1 cellular context compared by ENCODE assay signal in genomic region chr20:34515484-34516037, GRCh38.
TF ChIP-seq lines count a peak whose summit lies in the region.

No MANE protein-coding gene starts in this region.

TF ChIP-seq in HepG2, 621 proteins besides CTCF, POLR2A, EP300 and RAD21 (continued from another document and continues in another):
- 0 out of 2 replicates have a peak, but pooled peaks have one; percentile 35 for TF ChIP-seq ZNF556 (CRISPR knock-in tag; IDR thresholded peaks at IDR 0.05; ENCODE audit: borderline replicate concordance)
- TF ChIP-seq ZNF263 (CRISPR knock-in tag; IDR thresholded peaks at IDR 0.05), result no peak
- no peak for TF ChIP-seq PHF8 (CRISPR knock-in tag; IDR thresholded peaks at IDR 0.05)
- peak; percentile 90 for TF ChIP-seq ZNF343 (CRISPR knock-in tag; IDR thresholded peaks at IDR 0.05)
- no peak for TF ChIP-seq ATRX (CRISPR knock-in tag; IDR thresholded peaks at IDR 0.05; ENCODE audit: borderline replicate concordance)
- no peak for TF ChIP-seq MYPOP (CRISPR knock-in tag; IDR thresholded peaks at IDR 0.05)
- TF ChIP-seq ZNF660 (CRISPR knock-in tag; IDR thresholded peaks at IDR 0.05; ENCODE audit: borderline replicate concordance, low read depth), result no peak
- TF ChIP-seq KDM5A (IDR thresholded peaks at IDR 0.05; ENCODE audit: borderline replicate concordance, low read length), result no peak
- no peak for TF ChIP-seq NFIC (IDR thresholded peaks at IDR 0.05; ENCODE audit: low read length)
- no peak for TF ChIP-seq ZNF546 (CRISPR knock-in tag; conservative IDR thresholded peaks at IDR 0.05)
- TF ChIP-seq, protein P1, sequence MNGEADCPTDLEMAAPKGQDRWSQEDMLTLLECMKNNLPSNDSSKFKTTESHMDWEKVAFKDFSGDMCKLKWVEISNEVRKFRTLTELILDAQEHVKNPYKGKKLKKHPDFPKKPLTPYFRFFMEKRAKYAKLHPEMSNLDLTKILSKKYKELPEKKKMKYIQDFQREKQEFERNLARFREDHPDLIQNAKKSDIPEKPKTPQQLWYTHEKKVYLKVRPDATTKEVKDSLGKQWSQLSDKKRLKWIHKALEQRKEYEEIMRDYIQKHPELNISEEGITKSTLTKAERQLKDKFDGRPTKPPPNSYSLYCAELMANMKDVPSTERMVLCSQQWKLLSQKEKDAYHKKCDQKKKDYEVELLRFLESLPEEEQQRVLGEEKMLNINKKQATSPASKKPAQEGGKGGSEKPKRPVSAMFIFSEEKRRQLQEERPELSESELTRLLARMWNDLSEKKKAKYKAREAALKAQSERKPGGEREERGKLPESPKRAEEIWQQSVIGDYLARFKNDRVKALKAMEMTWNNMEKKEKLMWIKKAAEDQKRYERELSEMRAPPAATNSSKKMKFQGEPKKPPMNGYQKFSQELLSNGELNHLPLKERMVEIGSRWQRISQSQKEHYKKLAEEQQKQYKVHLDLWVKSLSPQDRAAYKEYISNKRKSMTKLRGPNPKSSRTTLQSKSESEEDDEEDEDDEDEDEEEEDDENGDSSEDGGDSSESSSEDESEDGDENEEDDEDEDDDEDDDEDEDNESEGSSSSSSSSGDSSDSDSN (CRISPR knock-in tag; IDR thresholded peaks at IDR 0.05), result no peak
- TF ChIP-seq ZNF761 (CRISPR knock-in tag; conservative IDR thresholded peaks at IDR 0.05), result 0 out of 2 replicates have a peak, but pooled peaks have one; percentile 20
- no peak for TF ChIP-seq TSC22D2 (CRISPR knock-in tag; IDR thresholded peaks at IDR 0.05; ENCODE audit: borderline replicate concordance)
- 0 out of 2 replicates have a peak, but pooled peaks have one; percentile 52 for TF ChIP-seq ZNF782 (CRISPR knock-in tag; IDR thresholded peaks at IDR 0.05; ENCODE audit: borderline replicate concordance)
- TF ChIP-seq ZNF609 (CRISPR knock-in tag; IDR thresholded peaks at IDR 0.05; ENCODE audit: borderline replicate concordance), result peak; percentile 7
- no peak for TF ChIP-seq ZNF335 (CRISPR knock-in tag; IDR thresholded peaks at IDR 0.05)
- peak; percentile 57; the same call in 1 of the 2 replicates for TF ChIP-seq ZNF441 (CRISPR knock-in tag; IDR thresholded peaks at IDR 0.05; ENCODE audit: borderline replicate concordance)
- TF ChIP-seq ZNF777 (CRISPR knock-in tag; IDR thresholded peaks at IDR 0.05), result no peak
- no peak for TF ChIP-seq U2AF2 (IDR thresholded peaks at IDR 0.05; ENCODE audit: low read depth, low read length)
- no peak for TF ChIP-seq ZNF879 (CRISPR knock-in tag; IDR thresholded peaks at IDR 0.05)
- TF ChIP-seq ZNF414 (CRISPR knock-in tag; IDR thresholded peaks at IDR 0.05), result no peak; the same call in 1 of the 2 replicates
- no peak for TF ChIP-seq HMG20A (CRISPR knock-in tag; IDR thresholded peaks at IDR 0.05; ENCODE audit: borderline replicate concordance)
- TF ChIP-seq TFAP4 (IDR thresholded peaks at IDR 0.05; ENCODE audit: borderline replicate concordance, low read depth), result no peak; the same call in 1 of the 2 replicates
- no peak; the same call in 1 of the 2 replicates for TF ChIP-seq FOXC1 (CRISPR knock-in tag; IDR thresholded peaks at IDR 0.05; ENCODE audit: borderline replicate concordance)
- TF ChIP-seq CHD4 (IDR thresholded peaks at IDR 0.05; ENCODE audit: borderline replicate concordance, low read length), result no peak
- peak; percentile 69; the same call in 1 of the 2 replicates for TF ChIP-seq THAP11 (CRISPR knock-in tag; IDR thresholded peaks at IDR 0.05)
- no peak; the same call in 1 of the 2 replicates for TF ChIP-seq ZNF784 (CRISPR knock-in tag; IDR thresholded peaks at IDR 0.05; ENCODE audit: borderline replicate concordance)
- TF ChIP-seq MXI1 (IDR thresholded peaks at IDR 0.05; ENCODE audit: borderline replicate concordance, low read depth, low read length), result no peak
- TF ChIP-seq ZNF543 (CRISPR knock-in tag; IDR thresholded peaks at IDR 0.05), result no peak; the same call in 1 of the 2 replicates
- peak; percentile 26; the same call in 1 of the 2 replicates for TF ChIP-seq ARNT2 (CRISPR knock-in tag; IDR thresholded peaks at IDR 0.05; ENCODE audit: low read depth)
- TF ChIP-seq MTA1 (CRISPR knock-in tag; IDR thresholded peaks at IDR 0.05; ENCODE audit: borderline replicate concordance), result no peak
- TF ChIP-seq, protein P2, sequence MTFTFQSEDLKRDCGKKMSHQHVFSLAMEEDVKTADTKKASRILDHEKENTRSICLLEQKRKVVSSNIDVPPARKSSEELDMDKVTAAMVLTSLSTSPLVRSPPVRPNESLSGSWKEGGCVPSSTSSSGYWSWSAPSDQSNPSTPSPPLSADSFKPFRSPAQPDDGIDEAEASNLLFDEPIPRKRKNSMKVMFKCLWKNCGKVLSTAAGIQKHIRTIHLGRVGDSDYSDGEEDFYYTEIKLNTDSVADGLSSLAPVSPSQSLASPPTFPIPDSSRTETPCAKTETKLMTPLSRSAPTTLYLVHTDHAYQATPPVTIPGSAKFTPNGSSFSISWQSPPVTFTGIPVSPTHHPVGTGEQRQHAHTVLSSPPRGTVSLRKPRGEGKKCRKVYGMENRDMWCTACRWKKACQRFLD (CRISPR knock-in tag; IDR thresholded peaks at IDR 0.05; ENCODE audit: borderline replicate concordance), result no peak
- peak; percentile 58; the same call in 1 of the 2 replicates for TF ChIP-seq CAMTA2 (CRISPR knock-in tag; IDR thresholded peaks at IDR 0.05; ENCODE audit: borderline replicate concordance)
- TF ChIP-seq ATF2 (CRISPR knock-in tag; IDR thresholded peaks at IDR 0.05), result 0 out of 2 replicates have a peak, but pooled peaks have one; percentile 7
- TF ChIP-seq, protein P3, sequence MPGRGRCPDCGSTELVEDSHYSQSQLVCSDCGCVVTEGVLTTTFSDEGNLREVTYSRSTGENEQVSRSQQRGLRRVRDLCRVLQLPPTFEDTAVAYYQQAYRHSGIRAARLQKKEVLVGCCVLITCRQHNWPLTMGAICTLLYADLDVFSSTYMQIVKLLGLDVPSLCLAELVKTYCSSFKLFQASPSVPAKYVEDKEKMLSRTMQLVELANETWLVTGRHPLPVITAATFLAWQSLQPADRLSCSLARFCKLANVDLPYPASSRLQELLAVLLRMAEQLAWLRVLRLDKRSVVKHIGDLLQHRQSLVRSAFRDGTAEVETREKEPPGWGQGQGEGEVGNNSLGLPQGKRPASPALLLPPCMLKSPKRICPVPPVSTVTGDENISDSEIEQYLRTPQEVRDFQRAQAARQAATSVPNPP (CRISPR knock-in tag; IDR thresholded peaks at IDR 0.05), result no peak
- peak; percentile 44; the same call in 1 of the 2 replicates for TF ChIP-seq ZFX (CRISPR knock-in tag; IDR thresholded peaks at IDR 0.05; ENCODE audit: low read depth)
- TF ChIP-seq SCMH1 (CRISPR knock-in tag; IDR thresholded peaks at IDR 0.05; ENCODE audit: borderline replicate concordance), result no peak
- TF ChIP-seq ZNF180 (CRISPR knock-in tag; IDR thresholded peaks at IDR 0.05; ENCODE audit: borderline replicate concordance, low read depth), result peak; percentile 94
- no peak for TF ChIP-seq PHF5A (CRISPR knock-in tag; IDR thresholded peaks at IDR 0.05; ENCODE audit: low read depth, unreplicated experiment)
- TF ChIP-seq MIER3 (CRISPR knock-in tag; IDR thresholded peaks at IDR 0.05; ENCODE audit: borderline replicate concordance), result 0 out of 2 replicates have a peak, but pooled peaks have one; percentile 47
- no peak for TF ChIP-seq SPEN (CRISPR knock-in tag; IDR thresholded peaks at IDR 0.05; ENCODE audit: low read depth)
